29 cellular contexts compared by ENCODE assay signal in genomic region chr10:91698258-91698657, GRCh38.
"Had no signal": no experiment of that assay in that cellular context is flagged by ENCODE, and none has a peak within 500 bp of the region (broad histone marks: within the 10 kb centered on the region; RNA-seq: fewer than 3 reads in every experiment).

No MANE protein-coding gene starts in this region.

- ATAC-seq: naive thymus-derived CD8-positive, alpha-beta T cell; pancreas; right lobe of liver; stimulated activated memory B cell treated with anti-CD40 and anti-IgM and Interleukin-4, amounts not matched to agents 10 μg/mL and 1 μg/mL and 100 μg/mL, for 72 hours; stimulated activated naive CD8-positive, alpha-beta T cell treated with anti-CD3 and anti-CD28 coated beads, Interleukin-15, amount 100 ng/mL, for 72 hours; stimulated activated naive CD8-positive, alpha-beta T cell treated with anti-CD3 and anti-CD28 coated beads, Interleukin-15, Interleukin-2, amounts not matched to agents 100 U/mL and 50 U/mL, for 24 hours had no signal

- H3K4me1 ChIP-seq: pancreas, prostate gland, right atrium auricular region, sigmoid colon, suprapubic skin, testis, transverse colon had no signal

- H3K27me3 ChIP-seq: neutrophil, pancreas, right atrium auricular region, right lobe of liver, sigmoid colon, suprapubic skin, testis, tibial artery, transverse colon, vagina had no signal

- H3K27ac Mint-ChIP-seq: naive B cell; naive thymus-derived CD8-positive, alpha-beta T cell; natural killer cell treated with Interleukin-12 subunit alpha and Interleukin-12 subunit beta and Interleukin-15 and Interleukin-18, amount 100 ng/mL, for 72 hours; nephron progenitor cell; stimulated activated memory B cell treated with anti-CD40 and anti-IgM and Interleukin-4, amounts not matched to agents 10 μg/mL and 1 μg/mL and 100 μg/mL, for 72 hours; stimulated activated naive CD8-positive, alpha-beta T cell treated with anti-CD3 and anti-CD28 coated beads, Interleukin-15, amount 100 ng/mL, for 72 hours; type B pancreatic cell had no signal

- H3K36me3 Mint-ChIP-seq: naive B cell; naive thymus-derived CD8-positive, alpha-beta T cell; natural killer cell treated with Interleukin-12 subunit alpha and Interleukin-12 subunit beta and Interleukin-15 and Interleukin-18, amount 100 ng/mL, for 72 hours; stimulated activated memory B cell treated with anti-CD40 and anti-IgM and Interleukin-4, amounts not matched to agents 10 μg/mL and 1 μg/mL and 100 μg/mL, for 72 hours; type B pancreatic cell had no signal

- H3K4me1 Mint-ChIP-seq: naive B cell; naive thymus-derived CD8-positive, alpha-beta T cell; neural crest cell; stimulated activated memory B cell treated with anti-CD40 and anti-IgM and Interleukin-4, amounts not matched to agents 10 μg/mL and 1 μg/mL and 100 μg/mL, for 72 hours; stimulated activated naive CD8-positive, alpha-beta T cell treated with anti-CD3 and anti-CD28 coated beads, Interleukin-15, amount 100 ng/mL, for 72 hours had no signal

- H3K4me3 Mint-ChIP-seq: naive thymus-derived CD8-positive, alpha-beta T cell; natural killer cell treated with Interleukin-12 subunit alpha and Interleukin-12 subunit beta and Interleukin-15 and Interleukin-18, amount 100 ng/mL, for 72 hours; nephron progenitor cell; neural crest cell; stimulated activated memory B cell treated with anti-CD40 and anti-IgM and Interleukin-4, amounts not matched to agents 10 μg/mL and 1 μg/mL and 100 μg/mL, for 72 hours; stimulated activated naive CD8-positive, alpha-beta T cell treated with anti-CD3 and anti-CD28 coated beads, Interleukin-15, amount 100 ng/mL, for 72 hours; type B pancreatic cell had no signal

- DNase-seq: naive B cell; naive thymus-derived CD8-positive, alpha-beta T cell; nephron progenitor cell; nucleus accumbens; pancreas; retina; right lobe of liver; sigmoid colon; small intestine; stimulated activated CD4-positive, alpha-beta T cell treated with anti-CD3 and anti-CD28 coated beads, Interleukin-15, amount 100 ng/mL, for 24 hours; stimulated activated CD4-positive, alpha-beta T cell treated with anti-CD3 and anti-CD28 coated beads, Interleukin-2, amount 100 ng/mL, for 24 hours; stimulated activated CD4-positive, alpha-beta T cell treated with anti-CD3 and anti-CD28 coated beads, Interleukin-2, amount 100 ng/mL, for 48 hours; stimulated activated CD4-positive, alpha-beta T cell treated with anti-CD3 and anti-CD28 coated beads, Interleukin-4, amount 100 ng/mL, for 24 hours; stimulated activated naive CD4-positive, alpha-beta T cell; stimulated activated naive CD8-positive, alpha-beta T cell treated with anti-CD3 and anti-CD28 coated beads, Interleukin-15, amount 100 ng/mL, for 72 hours; stimulated activated naive CD8-positive, alpha-beta T cell treated with anti-CD3 and anti-CD28 coated beads, Interleukin-15, Interleukin-2, amounts not matched to agents 100 U/mL and 50 U/mL, for 24 hours; substantia nigra; testis; tibial artery; transverse colon had no signal

- H3K4me3 ChIP-seq: pancreas, prostate gland, right atrium auricular region, right lobe of liver, sigmoid colon, suprapubic skin, testis, tibial artery, transverse colon, vagina had no signal

- H3K9me3 Mint-ChIP-seq: naive B cell; naive thymus-derived CD8-positive, alpha-beta T cell; natural killer cell treated with Interleukin-12 subunit alpha and Interleukin-12 subunit beta and Interleukin-15 and Interleukin-18, amount 100 ng/mL, for 72 hours; nephron progenitor cell; stimulated activated memory B cell treated with anti-CD40 and anti-IgM and Interleukin-4, amounts not matched to agents 10 μg/mL and 1 μg/mL and 100 μg/mL, for 72 hours; stimulated activated naive CD8-positive, alpha-beta T cell treated with anti-CD3 and anti-CD28 coated beads, Interleukin-15, amount 100 ng/mL, for 72 hours; type B pancreatic cell had no signal

- H3K27me3 Mint-ChIP-seq: type B pancreatic cell had no signal

- H3K9me3 ChIP-seq: neutrophil, pancreas, prostate gland, right atrium auricular region, right lobe of liver, sigmoid colon, suprapubic skin, testis, tibial artery, vagina had no signal

- H3K27ac ChIP-seq: neutrophil, pancreas, prostate gland, right atrium auricular region, right lobe of liver, sigmoid colon, suprapubic skin, testis, tibial artery, transverse colon, vagina had no signal
